ENCODE assay signal across 8 cellular contexts in the genomic region with DNA sequence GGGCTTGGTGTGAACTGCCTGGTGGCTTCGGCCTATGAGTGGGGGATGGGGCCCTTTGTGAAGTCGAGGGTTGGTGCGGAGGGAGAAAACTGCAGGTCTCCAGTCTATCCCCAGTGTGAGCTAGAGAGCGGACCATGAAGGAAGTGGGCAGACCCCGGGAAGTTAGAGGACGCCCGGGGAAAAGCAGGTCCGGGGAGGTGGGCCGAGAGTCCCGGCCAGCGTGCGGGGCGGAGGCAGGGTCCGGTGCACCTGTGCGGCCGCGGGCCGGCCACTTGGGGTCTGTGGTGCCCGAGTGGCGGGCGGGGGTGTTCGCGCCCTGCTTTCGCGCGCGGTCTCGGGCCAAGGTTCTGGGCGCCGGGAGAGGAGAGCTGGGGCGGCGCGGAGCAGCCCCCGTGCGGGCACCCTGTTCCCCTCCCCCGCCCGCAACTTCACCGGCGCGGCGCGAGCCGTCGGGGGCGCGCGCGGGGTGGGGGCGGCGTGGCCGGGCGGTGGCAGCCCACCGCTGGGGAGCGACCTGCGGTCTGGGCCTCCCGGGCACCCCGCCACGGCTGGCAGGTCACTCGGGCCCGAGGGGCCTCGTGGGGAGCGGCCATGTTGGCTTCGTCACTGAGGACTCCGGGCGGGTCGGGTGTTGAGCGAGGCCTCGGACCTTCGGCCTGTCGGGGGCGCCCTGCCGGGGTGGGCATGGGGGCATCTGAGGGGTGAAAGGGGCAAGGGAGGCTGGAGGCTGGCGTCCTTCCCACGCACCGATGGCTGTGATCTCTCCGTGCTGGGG. TPM values are rescaled to one million over a fixed set of nuclear protein-coding genes. Genes with fewer than 3 reads are reported as not detected.
DNase-seq lines count a peak whose midpoint lies in the region; ATAC-seq and TF ChIP-seq lines count a peak whose summit lies in the region.

No MANE protein-coding gene starts in this region.

- peak overlapping the region; percentile 58 to 87 for H3K9ac ChIP-seq in duodenal mucosa (ENCODE audit: low read depth in 1 of 2, low read length in 2 of 2)

- H3K4me3 ChIP-seq in duodenal mucosa (ENCODE audit: low read depth in 1 of 2, low read length in 2 of 2) (peak overlapping the region; percentile 72 to 93), lower leg skin (ENCODE audit: low read depth, poor library complexity, severe bottlenecking) (peak overlapping the region; percentile 56)

- peak; percentile 62 for DNase-seq in COLO668 (lab: John Stamatoyannopoulos, UW; ENCODE audit: unreplicated experiment)
- DNase-seq in M059J (ENCODE audit: low read depth), result peak; percentile 29
- peak; percentile 22 to 44 for DNase-seq in activated CD4-positive, alpha-beta T cell treated with anti-CD3 and anti-CD28 coated beads, Interleukin-2, amount 50 U/mL, for 24 hours (ENCODE audit: low read depth in 1 of 2, low spot score in 1 of 2)
- DNase-seq in lower leg skin (ENCODE audit: low spot score in 2 of 2), result peak in 1 of 2 donors; percentile 89
- peak; percentile 65 for DNase-seq in stimulated activated CD8-positive, alpha-beta memory T cell treated with anti-CD3 and anti-CD28 coated beads, Interleukin-4, amount 100 ng/mL, for 48 hours
- no peak for DNase-seq in putamen (ENCODE audit: low spot score)

- H3K9me3 ChIP-seq in duodenal mucosa (ENCODE audit: control insufficient read depth in 1 of 2, low read length in 2 of 2), result no peaks in the 10 kb centered on the region

- peak; percentile 27 for ATAC-seq in GM21423 (IDR thresholded peaks at IDR 0.05; ENCODE audit: unreplicated experiment)

- H3K4me1 ChIP-seq in duodenal mucosa (ENCODE audit: control insufficient read depth in 1 of 2, insufficient read depth in 2 of 2, low read length in 2 of 2), result peaks cover 25 to 27% of the 10 kb centered on the region in 2 donors

- peak overlapping the region; percentile 43 for H3K27ac ChIP-seq in duodenal mucosa (ENCODE audit: low read depth, low read length)

- 1 to 2% methylated on average over 38 to 44 of the region's 76 CpGs for WGBS in lower leg skin, 2 donors

- no peaks in the 10 kb centered on the region for H3K27me3 ChIP-seq in duodenal mucosa (ENCODE audit: control insufficient read depth in 1 of 2, insufficient read depth in 2 of 2, low read length in 2 of 2)

- TF ChIP-seq POLR2A in lower leg skin (IDR thresholded peaks at IDR 0.05), result no peak

- no peak for TF ChIP-seq CTCF in lower leg skin (IDR thresholded peaks at IDR 0.05)

- peaks cover 0 to 2% of the 10 kb centered on the region in 2 donors for H3K36me3 ChIP-seq in duodenal mucosa (ENCODE audit: control insufficient read depth in 1 of 2, insufficient read depth in 2 of 2, low read length in 2 of 2)

- intact Hi-C loops in lower leg skin (cut with DNase I; ENCODE audit: low total_unique reads), result no loop called here

RNA-seq across cellular contexts. Expression of gene UBE2E1, which starts 4.8 kb away (rescaled TPM):
- total RNA-seq in M059J (2014; rRNA removed; shearing (Covaris generic)), result 99.0 and 107 TPM in 2 replicates
- total RNA-seq in lower leg skin, result 10 to 100 TPM; 32.6 to 62.5 (median 55.9) TPM
